Comparison of ENCODE assay signal across 10 cellular contexts in genomic region chr18:12819330-12819729, GRCh38.
DNase-seq lines count a peak whose midpoint lies in the region; ATAC-seq and TF ChIP-seq lines count a peak whose summit lies in the region.
"Had no signal": no experiment of that assay in that cellular context is flagged by ENCODE, and none has a peak within 500 bp of the region (broad histone marks: within the 10 kb centered on the region; RNA-seq: fewer than 3 reads in every experiment).

No MANE protein-coding gene starts in this region.

- no peak overlapping the region for H3K4me3 ChIP-seq in osteoblast (ENCODE audit: insufficient read depth, low read length)

- H3K36me3 ChIP-seq in osteoblast (ENCODE audit: insufficient read depth, low read length), result peaks cover 6% of the 10 kb centered on the region

- ATAC-seq in GM19025 (IDR thresholded peaks at IDR 0.05; ENCODE audit: low read depth, unreplicated experiment), result peak; percentile 69
- ATAC-seq in HG02885 (IDR thresholded peaks at IDR 0.05; ENCODE audit: poor library complexity, unreplicated experiment), result peak; percentile 97

- no peak overlapping the region for H2AFZ ChIP-seq in osteoblast (ENCODE audit: low read length)

- H3K27me3 ChIP-seq in osteoblast (ENCODE audit: insufficient read depth, low read length), result no peaks in the 10 kb centered on the region

- peaks cover 16% of the 10 kb centered on the region for H3K4me1 Mint-ChIP-seq in activated CD4-positive, alpha-beta memory T cell treated with anti-CD3 and anti-CD28 coated beads for 36 hours (ENCODE audit: low read depth)

- no peaks in the 10 kb centered on the region for H3K79me2 ChIP-seq in osteoblast (ENCODE audit: insufficient read depth, low read length)

- POLR2A ChIA-PET in GM10248 (lab: Yijun Ruan, JAX), result no interaction called here
- POLR2A ChIA-PET in activated CD4-positive, alpha-beta memory T cell treated with anti-CD3 and anti-CD28 coated beads for 36 hours (lab: Charles Lee), result interaction anchor here (0.7 kb wide), 1 partner anchor 63 kb away, joined by 4 read pairs; no protein-coding TSS in a partner anchor

- peak; percentile 52 for DNase-seq in GM10248 (ENCODE audit: extremely low spot score)
- DNase-seq in activated CD4-positive, alpha-beta memory T cell treated with anti-CD3 and anti-CD28 coated beads for 36 hours, result peak; percentile 24
- no peak for DNase-seq in osteoblast (ENCODE audit: insufficient read length, low spot score, missing footprints)
- DNase-seq in SKM-1 treated with dmso at 0.1 percent for 144 hours (lab: John Stamatoyannopoulos, UW; ENCODE audit: unreplicated experiment), result no peak
- no peak for DNase-seq in NCI-H1417 treated with DMSO at 0.1 percent for 48 hours (lab: John Stamatoyannopoulos, UW)
- DNase-seq in GOT3 (lab: John Stamatoyannopoulos, UW), result no peak
- DNase-seq: NCI-H2227 treated with DMSO at 0.1 percent for 48 hours had no signal

- no peaks in the 10 kb centered on the region for H4K20me1 ChIP-seq in osteoblast (ENCODE audit: insufficient read depth, low read length)

- H3K4me2 ChIP-seq in osteoblast (ENCODE audit: insufficient read depth, low read length), result no peak overlapping the region

- no peaks in the 10 kb centered on the region for H3K9me3 ChIP-seq in osteoblast (ENCODE audit: low read depth, low read length)

- no peak overlapping the region for H3K27ac Mint-ChIP-seq in activated CD4-positive, alpha-beta memory T cell treated with anti-CD3 and anti-CD28 coated beads for 36 hours

- no peaks in the 10 kb centered on the region for H3K9me3 Mint-ChIP-seq in activated CD4-positive, alpha-beta memory T cell treated with anti-CD3 and anti-CD28 coated beads for 36 hours

- no peaks in the 10 kb centered on the region for H3K4me1 ChIP-seq in osteoblast (ENCODE audit: insufficient read depth, low read length)

- H3K36me3 Mint-ChIP-seq in activated CD4-positive, alpha-beta memory T cell treated with anti-CD3 and anti-CD28 coated beads for 36 hours, result peaks cover 40% of the 10 kb centered on the region

- TF ChIP-seq CTCF in GM10248 (IDR thresholded peaks at IDR 0.05; ENCODE audit: control extremely low read depth, extremely low read depth, low read depth, missing control alignments) (no peak), osteoblast (IDR thresholded peaks at IDR 0.05; ENCODE audit: extremely low read depth, low read depth, low read length) (no peak)

- CTCF ChIA-PET in GM10248 (lab: Yijun Ruan, JAX), result no interaction called here
- CTCF ChIA-PET in activated CD4-positive, alpha-beta memory T cell treated with anti-CD3 and anti-CD28 coated beads for 36 hours (lab: Charles Lee), result interaction anchor here (0.7 kb wide), 1 partner anchor 76 kb away, joined by 3 read pairs; no protein-coding TSS in a partner anchor

- intact Hi-C loops in activated CD4-positive, alpha-beta memory T cell treated with anti-CD3 and anti-CD28 coated beads for 36 hours (cut with micrococcal nuclease), result no loop called here

- no peak overlapping the region for H3K27ac ChIP-seq in osteoblast (ENCODE audit: low read depth, low read length)

- H3K4me3 Mint-ChIP-seq in activated CD4-positive, alpha-beta memory T cell treated with anti-CD3 and anti-CD28 coated beads for 36 hours, result no peak overlapping the region
- H3K4me3 Mint-ChIP-seq: CD14-positive monocyte had no signal

- H3K27me3 Mint-ChIP-seq in activated CD4-positive, alpha-beta memory T cell treated with anti-CD3 and anti-CD28 coated beads for 36 hours, result no peaks in the 10 kb centered on the region

Comparison
In these comparisons a context has a peak if more than half of its experiments do, and no peak if none do; other contexts are left out.
1. DNase-seq: peak in GM10248 (single experiment) and activated CD4-positive, alpha-beta memory T cell treated with anti-CD3 and anti-CD28 coated beads for 36 hours (single experiment); none in osteoblast (single experiment), SKM-1 treated with dmso at 0.1 percent for 144 hours (single experiment), NCI-H1417 treated with DMSO at 0.1 percent for 48 hours (single experiment) and GOT3 (single experiment).